Comparison of ENCODE assay signal across 8 cellular contexts in genomic region chr2:42974697-42975357, GRCh38.
DNase-seq lines count a peak whose midpoint lies in the region; ATAC-seq and TF ChIP-seq lines count a peak whose summit lies in the region.

No MANE protein-coding gene starts in this region.

- peaks cover 11% of the 10 kb centered on the region for H3K4me1 ChIP-seq in DOHH2 (ENCODE audit: control insufficient read depth, low read length)

- DNase-seq in LNCaP clone FGC (ENCODE audit: low read depth) (no peak), left lobe of liver (ENCODE audit: low spot score) (peak; percentile 76), LoVo (ENCODE audit: low spot score) (no peak)
- DNase-seq in activated CD4-positive, alpha-beta T cell treated with anti-CD3 and anti-CD28 coated beads for 4 hours: peak; percentile 26 to 50
- peak; percentile 57 to 68 for DNase-seq in stimulated activated CD4-positive, alpha-beta T cell treated with anti-CD3 and anti-CD28 coated beads, Interleukin-2, amount 100 ng/mL, for 24 hours

- no peak overlapping the region for H3K27ac ChIP-seq in DOHH2 (ENCODE audit: low read depth, low read length)
- peak overlapping the region; percentile 60 for H3K27ac ChIP-seq in cingulate gyrus (ENCODE audit: low read depth, low read length)

- no peaks in the 10 kb centered on the region for H4K20me1 ChIP-seq in DOHH2 (ENCODE audit: control insufficient read depth, insufficient read depth, low read depth, low read length)

- H3K36me3 ChIP-seq in DOHH2 (ENCODE audit: control insufficient read depth, low read length): no peaks in the 10 kb centered on the region

- TF ChIP-seq CTCF in DOHH2 (IDR thresholded peaks at IDR 0.05; ENCODE audit: low read depth, low read length, poor library complexity, severe bottlenecking) (peak; percentile 84), LNCaP clone FGC (IDR thresholded peaks at IDR 0.05; ENCODE audit: control insufficient read depth, extremely low read depth, insufficient read depth) (peak; percentile 79)

- H3F3A ChIP-seq in DOHH2 (ENCODE audit: control insufficient read depth, insufficient read depth): no peaks in the 10 kb centered on the region; the same call in 1 of the 2 replicates

- no peaks in the 10 kb centered on the region for H3K79me2 ChIP-seq in DOHH2 (ENCODE audit: control insufficient read depth, low read length)

- no peaks in the 10 kb centered on the region for H3K9me3 ChIP-seq in DOHH2 (ENCODE audit: control insufficient read depth, insufficient read depth, low read length)

- ATAC-seq in left lobe of liver (peak; percentile 77), HG03135 (IDR thresholded peaks at IDR 0.05; ENCODE audit: unreplicated experiment) (no peak)

- no peaks in the 10 kb centered on the region for H3K9me2 ChIP-seq in DOHH2 (replicated peaks; ENCODE audit: control insufficient read depth, low read length)

- H3K27me3 ChIP-seq in DOHH2 (ENCODE audit: control insufficient read depth, low read length): no peaks in the 10 kb centered on the region

- no peak overlapping the region for H3K4me3 ChIP-seq in DOHH2 (ENCODE audit: low read length)
- H3K4me3 ChIP-seq in LNCaP clone FGC (ENCODE audit: low read depth, low read length): no peak overlapping the region

- H3K4me2 ChIP-seq in DOHH2 (ENCODE audit: low read length): no peak overlapping the region

Comparison
In these comparisons a context has a peak if more than half of its experiments do, and no peak if none do; other contexts are left out.
1. DNase-seq: peak in activated CD4-positive, alpha-beta T cell treated with anti-CD3 and anti-CD28 coated beads for 4 hours (2 of 2), left lobe of liver (single experiment) and stimulated activated CD4-positive, alpha-beta T cell treated with anti-CD3 and anti-CD28 coated beads, Interleukin-2, amount 100 ng/mL, for 24 hours (2 of 2); none in LNCaP clone FGC (single experiment) and LoVo (single experiment).